8 cellular contexts compared by ENCODE assay signal in genomic region chr21:32520885-32521735, GRCh38.
DNase-seq lines count a peak whose midpoint lies in the region; ATAC-seq and TF ChIP-seq lines count a peak whose summit lies in the region.

No MANE protein-coding gene starts in this region.

- H3K4me1 ChIP-seq in HAP-1 (peaks cover 24% of the 10 kb centered on the region), SK-N-SH (ENCODE audit: control insufficient read depth in 1 of 2, insufficient read depth in 2 of 2, low read depth in 1 of 2, low read length in 1 of 2) (peaks cover 15 to 36% of the 10 kb centered on the region in 2 experiments; a peak in 3 of 4 replicates), psoas muscle (peaks cover 17% of the 10 kb centered on the region)

- peak overlapping the region; percentile 78 for H3K9ac ChIP-seq in SK-N-SH

- H3K4me3 ChIP-seq in HAP-1 (no peak overlapping the region), SK-N-SH (ENCODE audit: low read depth in 2 of 2, low read length in 1 of 2) (no peak overlapping the region), fibroblast of villous mesenchyme (ENCODE audit: low read depth, low read length) (no peak overlapping the region), psoas muscle (no peak overlapping the region)

- intact Hi-C loops in psoas muscle (cut with DNase I), result loop anchor here in 1 of 2 donors (10.0 kb wide), 1 partner anchor 886 kb away; no protein-coding TSS in a partner anchor

- peak in 1 of 2 experiments; percentile 78; a peak in 2 of 4 replicates for TF ChIP-seq EP300 in SK-N-SH (IDR thresholded peaks at IDR 0.05; ENCODE audit: borderline replicate concordance in 1 of 2, low read depth in 1 of 2, low read length in 1 of 2)

- no peaks in the 10 kb centered on the region for H3K9me2 ChIP-seq in SK-N-SH

- peak; percentile 57 to 82 for DNase-seq in HAP-1 (ENCODE audit: low spot score in 2 of 2)
- DNase-seq in SK-N-SH, result peak; percentile 62
- peak; percentile 99 for DNase-seq in fibroblast of villous mesenchyme (ENCODE audit: low read depth)
- DNase-seq in psoas muscle, result peak; percentile 88 to 91
- no peak for DNase-seq in DMS114 treated with DMSO at 0.1 percent for 48 hours (lab: John Stamatoyannopoulos, UW; ENCODE audit: unreplicated experiment)
- no peak for DNase-seq in SK-N-DZ (ENCODE audit: low spot score)

- no peaks in the 10 kb centered on the region for H3K36me3 ChIP-seq in HAP-1 (replicated peaks)
- H3K36me3 ChIP-seq in SK-N-SH (replicated peaks in 1 of 2; ENCODE audit: control insufficient read depth in 1 of 2, insufficient read depth in 2 of 2, low read length in 1 of 2), result peaks cover 0 to 7% of the 10 kb centered on the region in 2 experiments
- H3K36me3 ChIP-seq in psoas muscle (ENCODE audit: insufficient read depth in 1 of 2, low read depth in 1 of 2), result no peaks in the 10 kb centered on the region

- 0 out of 2 replicates have a peak, but pooled peaks cover 4% of the 10 kb centered on the region for H3K79me2 ChIP-seq in SK-N-SH (ENCODE audit: insufficient read depth)

- no peak for TF ChIP-seq RAD21 in SK-N-SH (IDR thresholded peaks at IDR 0.05; ENCODE audit: low read length)

- in situ Hi-C loops in HAP-1 (cut with MboI; ENCODE audit: low sequenced_read_pairs), result no loop called here

- H3K9me3 ChIP-seq in HAP-1 (no peaks in the 10 kb centered on the region), SK-N-SH (no peaks in the 10 kb centered on the region; the same call in 1 of the 2 replicates), psoas muscle (no peaks in the 10 kb centered on the region)

- WGBS in SK-N-SH (ENCODE audit: low lambda C conversion rate), result 11% methylated on average over 14 of the region's 14 CpGs
- 16 to 23% (median 20%) methylated on average over 14 of the region's 14 CpGs for WGBS in psoas muscle, 3 donors

- peak overlapping the region; percentile 29 to 99; a peak in 3 of 4 replicates for H3K27ac ChIP-seq in SK-N-SH (ENCODE audit: low read depth in 2 of 2, low read length in 1 of 2)
- H3K27ac ChIP-seq in psoas muscle, result peak overlapping the region; percentile 68

- CTCF ChIA-PET in SK-N-SH (lab: Yijun Ruan, JAX), result interaction anchor here (1.0 to 1.4 kb wide), 2 partner anchors 80 to 118 kb away, joined by 4 read pairs; no protein-coding TSS in a partner anchor

- POLR2A ChIA-PET in SK-N-SH (lab: Yijun Ruan, JAX), result no interaction called here

- ATAC-seq in psoas muscle (peak; percentile 38 to 72 (median 57)), GM21423 (IDR thresholded peaks at IDR 0.05; ENCODE audit: unreplicated experiment) (no peak), HG03521 (IDR thresholded peaks at IDR 0.05; ENCODE audit: unreplicated experiment) (no peak)

- peak overlapping the region; percentile 67 for H3K4me2 ChIP-seq in SK-N-SH

- H3F3A ChIP-seq in SK-N-SH (replicated peaks; ENCODE audit: insufficient read depth), result peaks cover 38% of the 10 kb centered on the region

- no peaks in the 10 kb centered on the region for H4K20me1 ChIP-seq in SK-N-SH (ENCODE audit: insufficient read depth)

- H3K27me3 ChIP-seq in HAP-1 (ENCODE audit: low read depth), result no peaks in the 10 kb centered on the region
- H3K27me3 ChIP-seq in SK-N-SH (ENCODE audit: insufficient read depth), result no peaks in the 10 kb centered on the region
- no peaks in the 10 kb centered on the region for H3K27me3 ChIP-seq in psoas muscle (ENCODE audit: insufficient read depth in 3 of 3, low read length in 2 of 3)

- H2AFZ ChIP-seq in SK-N-SH (ENCODE audit: low read depth), result no peak overlapping the region

- TF ChIP-seq CTCF in SK-N-SH (IDR thresholded peaks at IDR 0.05) (no peak), fibroblast of villous mesenchyme (IDR thresholded peaks at IDR 0.05; ENCODE audit: insufficient read depth, low read depth, low read length) (no peak), psoas muscle (IDR thresholded peaks at IDR 0.05) (no peak)

TF ChIP-seq in SK-N-SH, 30 proteins besides CTCF, POLR2A, EP300 and RAD21 (continues in another document):
- TF ChIP-seq ZBTB33 (IDR thresholded peaks at IDR 0.05; ENCODE audit: borderline replicate concordance, low read depth), result no peak
- TF ChIP-seq USF1 (IDR thresholded peaks at IDR 0.05; ENCODE audit: borderline replicate concordance, low read depth), result no peak
- peak; percentile 64 for TF ChIP-seq TCF12 (IDR thresholded peaks at IDR 0.05)
- TF ChIP-seq ELF1 (IDR thresholded peaks at IDR 0.05), result peak; percentile 46; the same call in 1 of the 2 replicates
- TF ChIP-seq MEF2A (IDR thresholded peaks at IDR 0.05; ENCODE audit: borderline replicate concordance, low read depth), result no peak
- peak; percentile 88 for TF ChIP-seq NFIC (IDR thresholded peaks at IDR 0.05; ENCODE audit: borderline replicate concordance)
- TF ChIP-seq FOXM1 (IDR thresholded peaks at IDR 0.05; ENCODE audit: low read depth), result no peak
- TF ChIP-seq JUND (IDR thresholded peaks at IDR 0.05), result peak; percentile 52
- no peak for TF ChIP-seq EZH2phosphoT487 (IDR thresholded peaks at IDR 0.05; ENCODE audit: borderline replicate concordance, low read depth)
- TF ChIP-seq USF2 (IDR thresholded peaks at IDR 0.05; ENCODE audit: borderline replicate concordance, low read depth, low read length), result no peak
- TF ChIP-seq FOXJ3 (CRISPR knock-in tag; IDR thresholded peaks at IDR 0.05), result no peak
- TF ChIP-seq CHD2 (IDR thresholded peaks at IDR 0.05; ENCODE audit: low read length, partially characterized antibody), result no peak
- no peak for TF ChIP-seq GATA2 (CRISPR knock-in tag; IDR thresholded peaks at IDR 0.05)
- TF ChIP-seq PBX3 (IDR thresholded peaks at IDR 0.05), result peak; percentile 61
- TF ChIP-seq IRF3 (IDR thresholded peaks at IDR 0.05; ENCODE audit: low read depth, low read length), result no peak
- 0 out of 2 replicates have a peak, but pooled peaks have one; percentile 23 for TF ChIP-seq TEAD4 (IDR thresholded peaks at IDR 0.05; ENCODE audit: borderline replicate concordance, insufficient read depth)
- peak; percentile 66; the same call in 1 of the 2 replicates for TF ChIP-seq FOSL2 (IDR thresholded peaks at IDR 0.05; ENCODE audit: borderline replicate concordance, low read depth)
- no peak for TF ChIP-seq RCOR1 (IDR thresholded peaks at IDR 0.05; ENCODE audit: low read length)

Comparison
In these comparisons a context has a peak if more than half of its experiments do, and no peak if none do; other contexts are left out.
1. DNase-seq: peak in HAP-1 (2 of 2), SK-N-SH (single experiment), fibroblast of villous mesenchyme (single experiment) and psoas muscle (2 of 2); none in DMS114 treated with DMSO at 0.1 percent for 48 hours (single experiment) and SK-N-DZ (single experiment).
2. ATAC-seq: peak in psoas muscle (4 of 4); none in GM21423 (single experiment) and HG03521 (single experiment).